In the genomic region with DNA sequence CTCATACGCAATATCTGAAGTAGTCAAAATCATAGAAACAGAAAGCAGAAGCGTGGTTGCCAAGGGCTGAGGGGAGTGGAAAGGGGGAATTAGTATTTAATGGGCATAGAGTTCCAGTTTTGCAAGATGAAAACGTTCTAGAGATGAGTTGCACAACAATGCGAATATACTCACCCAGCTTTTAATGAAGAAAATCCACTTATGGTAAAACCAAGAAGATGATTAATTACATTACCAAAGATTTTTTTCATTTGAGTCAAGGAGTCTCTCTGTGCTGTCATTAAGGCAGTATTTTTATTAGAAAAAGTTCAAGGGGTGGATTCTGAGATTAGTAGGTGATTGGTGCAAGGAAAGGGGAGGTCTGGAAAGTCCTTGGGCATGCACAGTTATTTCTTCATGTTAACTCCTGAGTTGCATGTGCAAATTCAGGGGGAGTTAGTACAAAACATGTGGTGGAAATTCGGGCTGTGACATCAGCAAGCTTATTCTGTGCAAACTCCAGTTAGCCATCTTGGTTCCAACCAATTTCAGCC, we compare ENCODE assay signal across 9 cellular contexts. TPM values are rescaled to one million over a fixed set of nuclear protein-coding genes. Genes with fewer than 3 reads are reported as not detected.
DNase-seq lines count a peak whose midpoint lies in the region; ATAC-seq, FAIRE-seq and TF ChIP-seq lines count a peak whose summit lies in the region.
"Had no signal": no experiment of that assay in that cellular context is flagged by ENCODE, and none has a peak within 500 bp of the region (broad histone marks: within the 10 kb centered on the region; RNA-seq: fewer than 3 reads in every experiment).

No MANE protein-coding gene starts in this region.

- H3K9me3 ChIP-seq in left lung: no peaks in the 10 kb centered on the region

- no peak overlapping the region for H3K27ac ChIP-seq in left lung

- no peaks in the 10 kb centered on the region for H3K9me3 Mint-ChIP-seq in activated T-helper 17 cell treated with anti-CD3 and anti-CD28 coated beads, Interleukin-2, amount 50 U/mL, for 72 hours

- H3K4me1 Mint-ChIP-seq in activated T-helper 17 cell treated with anti-CD3 and anti-CD28 coated beads, Interleukin-2, amount 50 U/mL, for 72 hours: peaks cover 10% of the 10 kb centered on the region

- H3K36me3 ChIP-seq in left lung: no peaks in the 10 kb centered on the region

- no peaks in the 10 kb centered on the region for H3K36me3 Mint-ChIP-seq in activated T-helper 17 cell treated with anti-CD3 and anti-CD28 coated beads, Interleukin-2, amount 50 U/mL, for 72 hours (ENCODE audit: low read depth)

- peaks cover 9% of the 10 kb centered on the region for H3K27me3 Mint-ChIP-seq in activated T-helper 17 cell treated with anti-CD3 and anti-CD28 coated beads, Interleukin-2, amount 50 U/mL, for 72 hours

- no peaks in the 10 kb centered on the region for H3K27me3 ChIP-seq in left lung

- intact Hi-C loops in left lung (cut with DNase I): no loop called here

- TF ChIP-seq CTCF in left lung (IDR thresholded peaks at IDR 0.05) (no peak), foreskin fibroblast (IDR thresholded peaks at IDR 0.05; ENCODE audit: low read depth, low read length) (no peak), GM20000 (IDR thresholded peaks at IDR 0.05; ENCODE audit: extremely low read depth, missing control alignments) (no peak)

- peak overlapping the region; percentile 2 for H3K27ac Mint-ChIP-seq in activated T-helper 17 cell treated with anti-CD3 and anti-CD28 coated beads, Interleukin-2, amount 50 U/mL, for 72 hours

- peak overlapping the region; percentile 21 for H3K4me3 Mint-ChIP-seq in activated T-helper 17 cell treated with anti-CD3 and anti-CD28 coated beads, Interleukin-2, amount 50 U/mL, for 72 hours

- no peak for DNase-seq in GM12892 (ENCODE audit: insufficient read length)
- no peak for DNase-seq in left lung
- DNase-seq in foreskin fibroblast: no peak
- no peak for DNase-seq in GM20000 (ENCODE audit: low spot score)
- DNase-seq in islet precursor cell: no peak
- DNase-seq: activated effector memory CD4-positive, alpha-beta T cell treated with Interleukin-2 at 50 U/mL for 16 hours had no signal

- ATAC-seq in GM19452 (IDR thresholded peaks at IDR 0.05; ENCODE audit: unreplicated experiment) (peak; percentile 43), HG03280 (IDR thresholded peaks at IDR 0.05; ENCODE audit: unreplicated experiment) (peak; percentile 49), left lung (no peak)
- ATAC-seq in activated T-helper 17 cell treated with anti-CD3 and anti-CD28 coated beads, Interleukin-2, amount 50 U/mL, for 72 hours (replicated peaks): peak; percentile 89

- TF ChIP-seq POLR2A in GM12892 (IDR thresholded peaks at IDR 0.05; ENCODE audit: low read depth, low read length): no peak

- peak; percentile 91 for FAIRE-seq in GM12892 (lab: Jason Lieb, UNC)

- H3K4me3 ChIP-seq in left lung (no peak overlapping the region), foreskin fibroblast (ENCODE audit: low read depth in 1 of 2, low read length in 2 of 2) (no peak overlapping the region)

- H3K4me1 ChIP-seq in left lung: peaks cover 0 to 4% of the 10 kb centered on the region in 2 donors

RNA-seq across cellular contexts. Expression of gene CBY2, which starts 6.9 kb away (rescaled TPM):
- not detected for polyA plus RNA-seq in GM12892 (2012; ENCODE audit: missing spikeins)
- not detected for total RNA-seq in activated T-helper 17 cell treated with anti-CD3 and anti-CD28 coated beads, Interleukin-2, amount 50 U/mL, for 72 hours
- total RNA-seq in left lung: not detected
